Comparison of ENCODE assay signal across 12 cellular contexts in the genomic region with DNA sequence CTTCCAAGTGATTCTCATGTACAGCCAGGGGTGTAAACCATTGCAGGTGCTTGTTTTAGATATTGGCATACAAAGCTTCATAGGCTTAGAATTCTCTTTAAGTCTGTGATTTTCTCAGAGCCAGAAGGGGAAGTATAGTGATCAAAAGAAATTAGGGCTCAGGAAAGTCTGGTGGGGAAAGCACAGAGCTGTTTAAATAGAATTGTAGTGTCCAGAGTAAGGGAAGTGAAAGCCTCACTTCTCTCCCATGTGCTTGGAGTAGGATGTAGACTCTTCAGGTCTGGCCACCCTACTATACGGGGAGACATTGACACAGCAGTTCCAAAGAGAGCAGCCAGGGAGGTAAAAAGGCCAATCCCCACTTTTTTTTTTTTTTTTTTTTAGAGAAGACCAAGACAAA. TPM values are rescaled to one million over a fixed set of nuclear protein-coding genes. Genes with fewer than 3 reads are reported as not detected.
DNase-seq lines count a peak whose midpoint lies in the region; TF ChIP-seq lines count a peak whose summit lies in the region.
"Had no signal": no experiment of that assay in that cellular context is flagged by ENCODE, and none has a peak within 500 bp of the region (broad histone marks: within the 10 kb centered on the region; RNA-seq: fewer than 3 reads in every experiment).

No MANE protein-coding gene starts in this region.

- CTCF ChIA-PET in MCF 10A (lab: Yijun Ruan, JAX) = interaction anchor here (0.6 to 0.9 kb wide), 2 partner anchors 21 to 212 kb away, joined by 3 read pairs; no protein-coding TSS in a partner anchor

- H3K9me3 ChIP-seq in breast epithelium = no peaks in the 10 kb centered on the region
- no peaks in the 10 kb centered on the region for H3K9me3 ChIP-seq in thyroid gland
- H3K9me3 ChIP-seq: BE2C, colonic mucosa had no signal

- intact Hi-C loops in breast epithelium (cut with DNase I; ENCODE audit: low total_unique reads) = no loop called here
- intact Hi-C loops in MCF 10A (cut with micrococcal nuclease) = no loop called here
- intact Hi-C loops in thyroid gland (cut with DNase I) = no loop called here

- DNase-seq in breast epithelium (ENCODE audit: low spot score in 2 of 2) = no peak
- no peak for DNase-seq in MCF 10A (ENCODE audit: unreplicated experiment)
- peak; percentile 93 for DNase-seq in NOMO-1 treated with DMSO at 0.1 percent for 48 hours (lab: John Stamatoyannopoulos, UW; ENCODE audit: unreplicated experiment)
- no peak for DNase-seq in endothelial cell (ENCODE audit: low spot score)
- DNase-seq in stimulated activated CD4-positive, alpha-beta T cell treated with anti-CD3 and anti-CD28 coated beads, Interleukin-2, amount 100 ng/mL, for 48 hours = no peak
- DNase-seq in COLO668 (lab: John Stamatoyannopoulos, UW; ENCODE audit: unreplicated experiment) = no peak
- no peak for DNase-seq in thyroid gland
- DNase-seq: activated CD4-positive, alpha-beta T cell treated with anti-CD3 and anti-CD28 coated beads for 4 hours; BE2C; colonic mucosa; NCI-H2107 had no signal

- H3K36me3 Mint-ChIP-seq in MCF 10A (ENCODE audit: insufficient read depth, unreplicated experiment) = no peaks in the 10 kb centered on the region
- peaks cover 3% of the 10 kb centered on the region for H3K36me3 Mint-ChIP-seq in endothelial cell (ENCODE audit: low read depth, unreplicated experiment)

- TF ChIP-seq CTCF in breast epithelium (IDR thresholded peaks at IDR 0.05) = no peak
- TF ChIP-seq CTCF in MCF 10A (IDR thresholded peaks at IDR 0.05; ENCODE audit: unreplicated experiment) = no peak
- TF ChIP-seq CTCF in endothelial cell (IDR thresholded peaks at IDR 0.05; ENCODE audit: unreplicated experiment) = no peak
- no peak for TF ChIP-seq CTCF in thyroid gland (IDR thresholded peaks at IDR 0.05)

- H3K4me3 ChIP-seq in breast epithelium (peak overlapping the region in 2 of 3 donors; percentile 7 to 50), urinary bladder (ENCODE audit: low read depth, low read length) (peak overlapping the region; percentile 6), thyroid gland (replicated peaks in 1 of 3) (no peak overlapping the region)
- H3K4me3 ChIP-seq: colonic mucosa had no signal

- BruUV-seq in MCF 10A (replicated peaks; lab: Mats Ljungman, UMichigan) = no TSS peak

- H3K9me3 Mint-ChIP-seq in MCF 10A (ENCODE audit: unreplicated experiment) (no peaks in the 10 kb centered on the region), endothelial cell (ENCODE audit: unreplicated experiment) (no peaks in the 10 kb centered on the region)

- H3K4me3 Mint-ChIP-seq in MCF 10A (ENCODE audit: unreplicated experiment) (no peak overlapping the region), endothelial cell (ENCODE audit: unreplicated experiment) (peak overlapping the region; percentile 19)

- no peaks in the 10 kb centered on the region for H3K4me1 ChIP-seq in breast epithelium
- H3K4me1 ChIP-seq in urinary bladder (ENCODE audit: insufficient read depth) = no peaks in the 10 kb centered on the region
- peaks cover 5 to 12% of the 10 kb centered on the region in 2 donors for H3K4me1 ChIP-seq in thyroid gland
- H3K4me1 ChIP-seq: BE2C, colonic mucosa had no signal

- H3K4me1 Mint-ChIP-seq in MCF 10A (ENCODE audit: insufficient read depth, unreplicated experiment) (peaks cover 4% of the 10 kb centered on the region), endothelial cell (ENCODE audit: unreplicated experiment) (peaks cover 43% of the 10 kb centered on the region)

- H3K27me3 Mint-ChIP-seq in MCF 10A (ENCODE audit: insufficient read depth, unreplicated experiment) = no peaks in the 10 kb centered on the region
- H3K27me3 Mint-ChIP-seq in endothelial cell (ENCODE audit: unreplicated experiment) = peaks cover 6% of the 10 kb centered on the region

- TF ChIP-seq POLR2A in breast epithelium (IDR thresholded peaks at IDR 0.05) = no peak
- TF ChIP-seq POLR2A in thyroid gland (IDR thresholded peaks at IDR 0.05) = no peak

- POLR2A ChIA-PET in MCF 10A (lab: Yijun Ruan, JAX) = no interaction called here

- 77% methylated on average over 1 of the region's 1 CpG for whole genome bisulfite sequencing in urinary bladder
- WGBS in thyroid gland, 2 donors = 53 to 74% methylated on average over 1 of the region's 1 CpG

- no peak overlapping the region for H3K27ac ChIP-seq in breast epithelium
- no peak overlapping the region for H3K27ac ChIP-seq in urinary bladder (ENCODE audit: low read depth)
- H3K27ac ChIP-seq in thyroid gland = no peak overlapping the region
- H3K27ac ChIP-seq: colonic mucosa had no signal

- H3K36me3 ChIP-seq in breast epithelium = no peaks in the 10 kb centered on the region
- H3K36me3 ChIP-seq in urinary bladder (ENCODE audit: insufficient read depth) = no peaks in the 10 kb centered on the region
- H3K36me3 ChIP-seq in thyroid gland = no peaks in the 10 kb centered on the region
- H3K36me3 ChIP-seq: BE2C, colonic mucosa had no signal

- H3K27ac Mint-ChIP-seq in MCF 10A (ENCODE audit: low read depth, unreplicated experiment) = no peak overlapping the region
- H3K27ac Mint-ChIP-seq in endothelial cell (ENCODE audit: unreplicated experiment) = peak overlapping the region; percentile 40

- H3K27me3 ChIP-seq in breast epithelium (no peaks in the 10 kb centered on the region), thyroid gland (no peaks in the 10 kb centered on the region)
- H3K27me3 ChIP-seq: BE2C, colonic mucosa had no signal

RNA-seq across cellular contexts. Expression of a gene that starts 10.4 kb away (rescaled TPM):
- total RNA-seq in breast epithelium (10 to 100 TPM in 2 of 3 donors, 1 to 10 TPM in 1; 1.4 to 22.0 (median 13.4) TPM), MCF 10A (2022) (0.63 and 0.96 TPM in 2 replicates), endothelial cell (ENCODE audit: unreplicated experiment) (71.1 TPM), urinary bladder (15.0 TPM), thyroid gland (1 to 10 TPM; 4.0 to 9.8 (median 8.0) TPM)
- polyA plus RNA-seq in urinary bladder = 1.5 TPM

Comparison
In these comparisons a context has a peak if more than half of its experiments do, and no peak if none do; other contexts are left out.
1. H3K4me3 ChIP-seq: peak in breast epithelium (2 of 3) and urinary bladder (single experiment); none in thyroid gland (0 of 3).